Comparison of ENCODE assay signal across 16 cellular contexts in the genomic region with DNA sequence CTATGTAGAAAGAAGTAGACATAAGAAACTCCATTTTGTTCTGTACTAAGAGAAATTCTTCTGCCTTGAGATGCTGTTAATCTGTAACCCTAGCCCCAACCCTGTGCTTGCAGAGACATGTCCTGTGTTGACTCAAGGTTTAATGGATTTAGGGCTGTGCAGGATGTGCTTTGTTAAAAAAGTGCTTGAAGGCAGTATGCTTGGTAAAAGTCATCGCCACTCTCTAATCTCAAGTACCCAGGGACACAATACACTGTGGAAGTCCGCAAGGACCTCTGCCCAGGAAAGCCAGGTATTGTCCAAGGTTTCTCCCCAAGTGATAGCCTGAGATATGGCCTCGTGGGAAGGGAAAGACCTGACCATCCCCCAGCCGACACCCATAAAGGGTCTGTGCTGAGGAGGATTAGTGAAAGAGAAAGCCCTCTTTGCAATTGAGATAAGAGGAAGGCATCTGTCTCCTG. TPM values are rescaled to one million over a fixed set of nuclear protein-coding genes. Genes with fewer than 3 reads are reported as not detected.
"Had no signal": no experiment of that assay in that cellular context is flagged by ENCODE, and none has a peak within 500 bp of the region (broad histone marks: within the 10 kb centered on the region; RNA-seq: fewer than 3 reads in every experiment).

No MANE protein-coding gene starts in this region.

RNA-seq across cellular contexts. Expression of a gene that starts 39.0 kb away (rescaled TPM):
- total RNA-seq: activated CD4-positive, alpha-beta T cell treated with anti-CD3 and anti-CD28 coated beads, Interleukin-2, amount 10 ng/mL, durations not matched to agents 24 days and 14 days; activated CD8-positive, alpha-beta T cell treated with anti-CD3 and anti-CD28 coated beads for 36 hours; activated naive CD8-positive, alpha-beta T cell treated with anti-CD3 and anti-CD28 coated beads for 36 hours; activated T-helper 17 cell treated with anti-CD3 and anti-CD28 coated beads, Interleukin-2, amount 50 U/mL, for 72 hours; cardiac septum; dermis blood vessel endothelial cell; epithelial cell of proximal tubule; fibroblast of lung; kidney epithelial cell; left ventricle myocardium inferior; mucosa of descending colon; ovary; sciatic nerve; stomach; T-cell; temporal lobe had no signal
